In genomic region chr4:183170894-183171293, GRCh38 we compare ENCODE assay signal across 28 cellular contexts.
"Had no signal": no experiment of that assay in that cellular context is flagged by ENCODE, and none has a peak within 500 bp of the region (broad histone marks: within the 10 kb centered on the region; RNA-seq: fewer than 3 reads in every experiment).

No MANE protein-coding gene starts in this region.

- H3K36me3 ChIP-seq: neutrophil, pancreas, prostate gland, right atrium auricular region, sigmoid colon, stomach, thoracic aorta, tibial artery, transverse colon, upper lobe of right lung, vagina had no signal

- H3K4me3 Mint-ChIP-seq: naive thymus-derived CD8-positive, alpha-beta T cell; natural killer cell treated with Interleukin-12 subunit alpha and Interleukin-12 subunit beta and Interleukin-15 and Interleukin-18, amount 100 ng/mL, for 72 hours; neural crest cell; stimulated activated effector memory CD8-positive, alpha-beta T cell treated with anti-CD3 and anti-CD28 coated beads, Interleukin-12 subunit alpha, Interleukin-12 subunit beta, amount 100 ng/mL, for 72 hours; stimulated activated naive B cell treated with anti-CD40 and anti-IgM and Interleukin-4, amounts not matched to agents 10 μg/mL and 1 μg/mL and 100 μg/mL, for 72 hours; stimulated activated naive CD8-positive, alpha-beta T cell treated with anti-CD3 and anti-CD28 coated beads, Interleukin-15, Interleukin-2, amounts not matched to agents 100 ng/mL and 50 ng/mL, for 24 hours; type B pancreatic cell had no signal

- H3K9me3 Mint-ChIP-seq: naive thymus-derived CD8-positive, alpha-beta T cell; natural killer cell treated with Interleukin-12 subunit alpha and Interleukin-12 subunit beta and Interleukin-15 and Interleukin-18, amount 100 ng/mL, for 72 hours; neural crest cell; stimulated activated effector memory CD8-positive, alpha-beta T cell treated with anti-CD3 and anti-CD28 coated beads, Interleukin-12 subunit alpha, Interleukin-12 subunit beta, amount 100 ng/mL, for 72 hours; stimulated activated naive B cell treated with anti-CD40 and anti-IgM and Interleukin-4, amounts not matched to agents 10 μg/mL and 1 μg/mL and 100 μg/mL, for 72 hours; stimulated activated naive CD8-positive, alpha-beta T cell treated with anti-CD3 and anti-CD28 coated beads, Interleukin-15, Interleukin-2, amounts not matched to agents 100 ng/mL and 50 ng/mL, for 24 hours had no signal

- H3K9me3 ChIP-seq: neutrophil, pancreas, prostate gland, right atrium auricular region, sigmoid colon, stomach, thoracic aorta, tibial artery, transverse colon, upper lobe of right lung, vagina had no signal

- H3K27ac Mint-ChIP-seq: naive thymus-derived CD8-positive, alpha-beta T cell; natural killer cell treated with Interleukin-12 subunit alpha and Interleukin-12 subunit beta and Interleukin-15 and Interleukin-18, amount 100 ng/mL, for 72 hours; stimulated activated effector memory CD8-positive, alpha-beta T cell treated with anti-CD3 and anti-CD28 coated beads, Interleukin-12 subunit alpha, Interleukin-12 subunit beta, amount 100 ng/mL, for 72 hours; stimulated activated naive CD8-positive, alpha-beta T cell treated with anti-CD3 and anti-CD28 coated beads, Interleukin-15, Interleukin-2, amounts not matched to agents 100 ng/mL and 50 ng/mL, for 24 hours; type B pancreatic cell had no signal

- H3K4me1 ChIP-seq: prostate gland had no signal

- H3K4me1 Mint-ChIP-seq: stimulated activated naive B cell treated with anti-CD40 and anti-IgM and Interleukin-4, amounts not matched to agents 10 μg/mL and 1 μg/mL and 100 μg/mL, for 72 hours had no signal

- H3K27ac ChIP-seq: neutrophil, prostate gland, right atrium auricular region, sigmoid colon, stomach, thoracic aorta, tibial artery, transverse colon, upper lobe of right lung, vagina had no signal

- H3K4me3 ChIP-seq: pancreas, prostate gland, right atrium auricular region, sigmoid colon, stomach, thoracic aorta, tibial artery, transverse colon, upper lobe of right lung, vagina had no signal

- ATAC-seq: naive thymus-derived CD8-positive, alpha-beta T cell; natural killer cell treated with Interleukin-12 subunit alpha and Interleukin-12 subunit beta and Interleukin-15 and Interleukin-18, amount 100 ng/mL, for 72 hours; stimulated activated effector memory CD8-positive, alpha-beta T cell treated with anti-CD3 and anti-CD28 coated beads, Interleukin-12 subunit alpha, Interleukin-12 subunit beta, amount 100 ng/mL, for 72 hours; stimulated activated naive B cell treated with anti-CD40 and anti-IgM and Interleukin-4, amounts not matched to agents 10 μg/mL and 1 μg/mL and 100 μg/mL, for 72 hours had no signal

- H3K27me3 ChIP-seq: neutrophil, pancreas, right atrium auricular region, sigmoid colon, stomach, tibial artery, transverse colon, upper lobe of right lung, vagina had no signal

- H3K27me3 Mint-ChIP-seq: type B pancreatic cell had no signal

- FAIRE-seq: small intestine, urothelium cell line had no signal

- DNase-seq: naive thymus-derived CD8-positive, alpha-beta T cell; nephron progenitor cell; nucleus accumbens; pancreas; retina; sigmoid colon; small intestine; stimulated activated CD4-positive, alpha-beta T cell treated with anti-CD3 and anti-CD28 coated beads, Interleukin-15, amount 100 ng/mL, for 24 hours; stimulated activated CD4-positive, alpha-beta T cell treated with anti-CD3 and anti-CD28 coated beads, Interleukin-2, amount 100 ng/mL, for 24 hours; stimulated activated CD4-positive, alpha-beta T cell treated with anti-CD3 and anti-CD28 coated beads, Interleukin-2, amount 100 ng/mL, for 48 hours; stimulated activated CD4-positive, alpha-beta T cell treated with anti-CD3 and anti-CD28 coated beads, Interleukin-4, amount 100 ng/mL, for 24 hours; stimulated activated naive B cell treated with anti-CD40 and anti-IgM and Interleukin-4, amounts not matched to agents 10 μg/mL and 1 μg/mL and 100 μg/mL, for 72 hours; stimulated activated naive CD4-positive, alpha-beta T cell treated with Interleukin-2 at 50 U/mL for 16 hours; stomach; tibial artery; transverse colon; upper lobe of right lung had no signal

- H3K36me3 Mint-ChIP-seq: natural killer cell treated with Interleukin-12 subunit alpha and Interleukin-12 subunit beta and Interleukin-15 and Interleukin-18, amount 100 ng/mL, for 72 hours; stimulated activated effector memory CD8-positive, alpha-beta T cell treated with anti-CD3 and anti-CD28 coated beads, Interleukin-12 subunit alpha, Interleukin-12 subunit beta, amount 100 ng/mL, for 72 hours; stimulated activated naive B cell treated with anti-CD40 and anti-IgM and Interleukin-4, amounts not matched to agents 10 μg/mL and 1 μg/mL and 100 μg/mL, for 72 hours had no signal
